11 cellular contexts compared by ENCODE assay signal in the genomic region with DNA sequence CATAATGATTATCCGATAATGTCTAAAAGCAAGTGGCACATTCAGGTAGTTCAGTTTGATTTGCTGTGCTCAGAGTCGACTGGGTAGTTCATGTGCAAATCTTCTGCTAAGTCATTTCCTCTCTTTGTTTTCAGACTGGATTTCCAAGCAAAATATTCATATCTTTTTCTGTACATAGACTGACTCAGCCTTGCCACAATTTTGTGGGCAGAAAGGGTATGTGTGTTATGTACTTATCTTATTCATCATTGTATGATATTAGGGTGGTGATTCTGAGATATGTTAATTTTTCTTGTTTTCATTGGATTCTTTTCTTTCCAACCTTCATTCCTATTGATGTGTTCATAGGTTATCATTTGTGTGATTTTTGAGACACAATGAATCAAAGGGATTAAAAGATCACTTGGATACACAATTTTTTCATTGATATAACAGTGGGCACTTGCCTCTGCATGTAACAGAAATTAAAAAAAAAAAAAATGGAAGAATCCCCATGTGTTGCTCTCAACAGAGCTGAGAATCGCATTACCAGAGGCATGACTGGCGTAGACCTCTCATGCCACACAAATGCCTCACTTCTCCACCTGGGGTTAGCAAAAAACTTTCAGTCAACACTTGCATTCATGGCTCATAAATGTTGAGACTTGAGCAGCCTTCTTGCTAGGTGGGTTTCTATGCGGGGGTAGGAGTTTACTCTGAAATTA.
A peak's percentile ranks its signal among the peaks of the same experiment; 100 is the strongest.
DNase-seq lines count a peak whose midpoint lies in the region; ATAC-seq and TF ChIP-seq lines count a peak whose summit lies in the region.
"Had no signal": no experiment of that assay in that cellular context is flagged by ENCODE, and none has a peak within 500 bp of the region (broad histone marks: within the 10 kb centered on the region; RNA-seq: fewer than 3 reads in every experiment).

No MANE protein-coding gene starts in this region.

- no peaks in the 10 kb centered on the region for H3K27me3 Mint-ChIP-seq in activated T-cell treated with anti-CD3 and anti-CD28 coated beads, Interleukin-2, amount 50 U/mL, for 24 hours

- intact Hi-C loops in esophagus squamous epithelium (cut with DNase I), result no loop called here
- intact Hi-C loops in upper lobe of right lung (cut with DNase I), result loop anchor here (5.0 kb wide), 1 partner anchor 1860 kb away; no protein-coding TSS in a partner anchor

- H3K9me3 Mint-ChIP-seq in activated T-cell treated with anti-CD3 and anti-CD28 coated beads, Interleukin-2, amount 50 U/mL, for 24 hours, result no peaks in the 10 kb centered on the region

- H3K27ac Mint-ChIP-seq in activated T-cell treated with anti-CD3 and anti-CD28 coated beads, Interleukin-2, amount 50 U/mL, for 24 hours, result peak overlapping the region; percentile 54

- H3K4me1 ChIP-seq in esophagus squamous epithelium, result peaks cover 14 to 64% (median 27%) of the 10 kb centered on the region in 3 donors
- H3K4me1 ChIP-seq in upper lobe of right lung, result peaks cover 20% of the 10 kb centered on the region

- no peak for TF ChIP-seq POLR2A in esophagus squamous epithelium (IDR thresholded peaks at IDR 0.05)

- H3K27ac ChIP-seq in esophagus squamous epithelium, result peak overlapping the region; percentile 60 to 91 (median 80)
- no peak overlapping the region for H3K27ac ChIP-seq in upper lobe of right lung

- TF ChIP-seq CTCF in esophagus squamous epithelium (IDR thresholded peaks at IDR 0.05), result peak in 2 of 6 experiments; percentile 5 to 24
- TF ChIP-seq CTCF in upper lobe of right lung (IDR thresholded peaks at IDR 0.05), result no peak

- no peaks in the 10 kb centered on the region for H3K27me3 ChIP-seq in esophagus squamous epithelium
- H3K27me3 ChIP-seq in upper lobe of right lung, result no peaks in the 10 kb centered on the region
- H3K27me3 ChIP-seq: BLaER1 treated with 17β-estradiol and CSF1 and Interleukin-3, amounts not matched to agents 10 nM and 100 nM had no signal

- in situ Hi-C loops in SK-MEL-5 (cut with HindIII; ENCODE audit: low pct_unique_long_range_greater_than_20kb, low sequenced_read_pairs), result no loop called here

- no peak overlapping the region for H3K4me3 Mint-ChIP-seq in activated T-cell treated with anti-CD3 and anti-CD28 coated beads, Interleukin-2, amount 50 U/mL, for 24 hours

- no peak overlapping the region for H3K4me3 ChIP-seq in esophagus squamous epithelium
- H3K4me3 ChIP-seq in upper lobe of right lung, result no peak overlapping the region
- H3K4me3 ChIP-seq: BLaER1 treated with 17β-estradiol and CSF1 and Interleukin-3, amounts not matched to agents 10 nM and 100 nM had no signal

- no peaks in the 10 kb centered on the region for H3K9me3 ChIP-seq in esophagus squamous epithelium
- no peaks in the 10 kb centered on the region for H3K9me3 ChIP-seq in upper lobe of right lung
- H3K9me3 ChIP-seq: BLaER1 treated with 17β-estradiol and CSF1 and Interleukin-3, amounts not matched to agents 10 nM and 100 nM had no signal

- H3K36me3 ChIP-seq in esophagus squamous epithelium, result no peaks in the 10 kb centered on the region
- H3K36me3 ChIP-seq in upper lobe of right lung, result no peaks in the 10 kb centered on the region
- H3K36me3 ChIP-seq: BLaER1 treated with 17β-estradiol and CSF1 and Interleukin-3, amounts not matched to agents 10 nM and 100 nM had no signal

- WGBS in esophagus squamous epithelium, 2 donors, result 36 to 40% methylated on average over 5 of the region's 5 CpGs

- peak; percentile 78 for ATAC-seq in stimulated activated naive CD8-positive, alpha-beta T cell treated with anti-CD3 and anti-CD28 coated beads, Interleukin-15, Interleukin-2, amounts not matched to agents 100 U/mL and 50 U/mL, for 24 hours
- ATAC-seq in GM18868 (IDR thresholded peaks at IDR 0.05; ENCODE audit: unreplicated experiment) (no peak), upper lobe of right lung (no peak)

- no peaks in the 10 kb centered on the region for H3K36me3 Mint-ChIP-seq in activated T-cell treated with anti-CD3 and anti-CD28 coated beads, Interleukin-2, amount 50 U/mL, for 24 hours (ENCODE audit: low read depth)

- peaks cover 35% of the 10 kb centered on the region for H3K4me1 Mint-ChIP-seq in activated T-cell treated with anti-CD3 and anti-CD28 coated beads, Interleukin-2, amount 50 U/mL, for 24 hours (ENCODE audit: low read depth)

- no peak for DNase-seq in activated T-cell treated with anti-CD3 and anti-CD28 coated beads, Interleukin-2, amount 50 U/mL, for 24 hours
- DNase-seq in activated T-cell treated with anti-CD3 and anti-CD28 coated beads, Interleukin-2, amount 50 U/mL, for 48 hours, result no peak
- DNase-seq in SK-MEL-5 (ENCODE audit: low read depth, low spot score), result peak; percentile 1
- no peak for DNase-seq in esophagus squamous epithelium (lab: John Stamatoyannopoulos, UW)
- peak; percentile 12 for DNase-seq in stimulated activated naive CD8-positive, alpha-beta T cell treated with anti-CD3 and anti-CD28 coated beads, Interleukin-15, Interleukin-2, amounts not matched to agents 100 U/mL and 50 U/mL, for 24 hours
- DNase-seq in upper lobe of right lung, result no peak
- DNase-seq in KG1 (lab: John Stamatoyannopoulos, UW), result no peak
- DNase-seq: activated gamma-delta T cell treated with Interleukin-2 at 50 U/mL for 16 hours, Right ventricle myocardium superior had no signal

Comparison
In these comparisons a context has a peak if more than half of its experiments do, and no peak if none do; other contexts are left out.
1. DNase-seq: peak in SK-MEL-5 (single experiment) and stimulated activated naive CD8-positive, alpha-beta T cell treated with anti-CD3 and anti-CD28 coated beads, Interleukin-15, Interleukin-2, amounts not matched to agents 100 U/mL and 50 U/mL, for 24 hours (single experiment); none in activated T-cell treated with anti-CD3 and anti-CD28 coated beads, Interleukin-2, amount 50 U/mL, for 24 hours (single experiment), activated T-cell treated with anti-CD3 and anti-CD28 coated beads, Interleukin-2, amount 50 U/mL, for 48 hours (0 of 2), esophagus squamous epithelium (single experiment), upper lobe of right lung (single experiment) and KG1 (single experiment).